1 cellular context compared by ENCODE assay signal in the genomic region with DNA sequence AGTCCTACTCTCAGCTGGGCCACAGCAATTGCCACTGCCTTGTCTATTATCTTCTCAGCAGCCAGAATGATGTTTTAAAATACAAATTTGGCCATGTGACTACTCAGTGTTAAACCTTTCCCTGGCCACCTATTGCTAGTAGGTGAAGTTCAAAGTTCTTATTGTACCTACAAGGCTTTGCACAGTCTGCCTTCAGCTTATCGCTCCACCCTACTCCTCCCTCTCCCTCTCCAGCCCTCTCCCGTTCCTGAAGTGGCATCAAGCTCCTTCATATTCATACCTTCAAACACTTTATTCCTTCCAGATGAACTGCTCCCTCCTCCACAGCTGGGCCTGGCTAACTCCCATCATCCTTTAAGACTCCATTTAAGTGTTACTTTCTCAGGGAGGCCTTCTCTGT.
TF ChIP-seq lines count a peak whose summit lies in the region.

No MANE protein-coding gene starts in this region.

TF ChIP-seq in HepG2, 621 proteins besides CTCF, POLR2A, EP300 and RAD21:
- TF ChIP-seq ELF3 (CRISPR knock-in tag; IDR thresholded peaks at IDR 0.05) (no peak), SNRNP70 (IDR thresholded peaks at IDR 0.05; ENCODE audit: low read depth, low read length) (no peak), TARDBP (CRISPR knock-in tag; IDR thresholded peaks at IDR 0.05) (no peak)
- TF ChIP-seq, protein P1, sequence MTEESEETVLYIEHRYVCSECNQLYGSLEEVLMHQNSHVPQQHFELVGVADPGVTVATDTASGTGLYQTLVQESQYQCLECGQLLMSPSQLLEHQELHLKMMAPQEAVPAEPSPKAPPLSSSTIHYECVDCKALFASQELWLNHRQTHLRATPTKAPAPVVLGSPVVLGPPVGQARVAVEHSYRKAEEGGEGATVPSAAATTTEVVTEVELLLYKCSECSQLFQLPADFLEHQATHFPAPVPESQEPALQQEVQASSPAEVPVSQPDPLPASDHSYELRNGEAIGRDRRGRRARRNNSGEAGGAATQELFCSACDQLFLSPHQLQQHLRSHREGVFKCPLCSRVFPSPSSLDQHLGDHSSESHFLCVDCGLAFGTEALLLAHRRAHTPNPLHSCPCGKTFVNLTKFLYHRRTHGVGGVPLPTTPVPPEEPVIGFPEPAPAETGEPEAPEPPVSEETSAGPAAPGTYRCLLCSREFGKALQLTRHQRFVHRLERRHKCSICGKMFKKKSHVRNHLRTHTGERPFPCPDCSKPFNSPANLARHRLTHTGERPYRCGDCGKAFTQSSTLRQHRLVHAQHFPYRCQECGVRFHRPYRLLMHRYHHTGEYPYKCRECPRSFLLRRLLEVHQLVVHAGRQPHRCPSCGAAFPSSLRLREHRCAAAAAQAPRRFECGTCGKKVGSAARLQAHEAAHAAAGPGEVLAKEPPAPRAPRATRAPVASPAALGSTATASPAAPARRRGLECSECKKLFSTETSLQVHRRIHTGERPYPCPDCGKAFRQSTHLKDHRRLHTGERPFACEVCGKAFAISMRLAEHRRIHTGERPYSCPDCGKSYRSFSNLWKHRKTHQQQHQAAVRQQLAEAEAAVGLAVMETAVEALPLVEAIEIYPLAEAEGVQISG (CRISPR knock-in tag; IDR thresholded peaks at IDR 0.05): no peak
- TF ChIP-seq, protein P2, sequence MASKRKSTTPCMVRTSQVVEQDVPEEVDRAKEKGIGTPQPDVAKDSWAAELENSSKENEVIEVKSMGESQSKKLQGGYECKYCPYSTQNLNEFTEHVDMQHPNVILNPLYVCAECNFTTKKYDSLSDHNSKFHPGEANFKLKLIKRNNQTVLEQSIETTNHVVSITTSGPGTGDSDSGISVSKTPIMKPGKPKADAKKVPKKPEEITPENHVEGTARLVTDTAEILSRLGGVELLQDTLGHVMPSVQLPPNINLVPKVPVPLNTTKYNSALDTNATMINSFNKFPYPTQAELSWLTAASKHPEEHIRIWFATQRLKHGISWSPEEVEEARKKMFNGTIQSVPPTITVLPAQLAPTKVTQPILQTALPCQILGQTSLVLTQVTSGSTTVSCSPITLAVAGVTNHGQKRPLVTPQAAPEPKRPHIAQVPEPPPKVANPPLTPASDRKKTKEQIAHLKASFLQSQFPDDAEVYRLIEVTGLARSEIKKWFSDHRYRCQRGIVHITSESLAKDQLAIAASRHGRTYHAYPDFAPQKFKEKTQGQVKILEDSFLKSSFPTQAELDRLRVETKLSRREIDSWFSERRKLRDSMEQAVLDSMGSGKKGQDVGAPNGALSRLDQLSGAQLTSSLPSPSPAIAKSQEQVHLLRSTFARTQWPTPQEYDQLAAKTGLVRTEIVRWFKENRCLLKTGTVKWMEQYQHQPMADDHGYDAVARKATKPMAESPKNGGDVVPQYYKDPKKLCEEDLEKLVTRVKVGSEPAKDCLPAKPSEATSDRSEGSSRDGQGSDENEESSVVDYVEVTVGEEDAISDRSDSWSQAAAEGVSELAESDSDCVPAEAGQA (IDR thresholded peaks at IDR 0.05; ENCODE audit: low read depth): no peak
- TF ChIP-seq, protein P2 (CRISPR knock-in tag; IDR thresholded peaks at IDR 0.05; ENCODE audit: borderline replicate concordance): no peak
